Comparison of ENCODE assay signal across 11 cellular contexts in genomic region chr10:110522365-110522988, GRCh38. TPM values are rescaled to one million over a fixed set of nuclear protein-coding genes. Genes with fewer than 3 reads are reported as not detected.
DNase-seq lines count a peak whose midpoint lies in the region; ATAC-seq, FAIRE-seq and TF ChIP-seq lines count a peak whose summit lies in the region.
"Had no signal": no experiment of that assay in that cellular context is flagged by ENCODE, and none has a peak within 500 bp of the region (broad histone marks: within the 10 kb centered on the region; RNA-seq: fewer than 3 reads in every experiment).

No MANE protein-coding gene starts in this region.

- H3K27me3 ChIP-seq in HepG2 (ENCODE audit: control insufficient read depth in 1 of 2, insufficient read depth in 2 of 2, low read length in 2 of 2) (peaks cover 0 to 8% of the 10 kb centered on the region in 2 experiments; a peak in 3 of 5 replicates), trophoblast cell (ENCODE audit: insufficient read depth, low read length) (no peaks in the 10 kb centered on the region)
- H3K27me3 ChIP-seq: testis had no signal

- H2BK5ac ChIP-seq in trophoblast cell (ENCODE audit: low read depth, low read length, poor library complexity): no peak overlapping the region

- H3K9me3 ChIP-seq in HepG2 (ENCODE audit: low read length) (no peaks in the 10 kb centered on the region), trophoblast cell (ENCODE audit: insufficient read depth, low read depth, low read length) (no peaks in the 10 kb centered on the region)
- H3K9me3 ChIP-seq: testis had no signal

- H3K4me1 Mint-ChIP-seq in activated T-helper 17 cell treated with anti-CD3 and anti-CD28 coated beads, Interleukin-2, amount 50 U/mL, for 72 hours: peaks cover 46% of the 10 kb centered on the region

- 16% methylated on average over 4 of the region's 4 CpGs for WGBS in HepG2 (ENCODE audit: low lambda C conversion rate)
- no CpG with 5 or more reads among the region's 4 CpGs for WGBS in trophoblast cell (ENCODE audit: extremely low coverage, insufficient coverage, insufficient read length)

- no peak overlapping the region for H4K91ac ChIP-seq in trophoblast cell (ENCODE audit: low read depth, low read length)

- CTCF ChIA-PET in HepG2 (lab: Yijun Ruan, JAX; ENCODE audit: low intra/inter-chr PET ratio, low total read pairs): no interaction called here

- no peak overlapping the region for H3K14ac ChIP-seq in trophoblast cell (ENCODE audit: low read length)

- H3K27ac ChIP-seq in HepG2 (ENCODE audit: extremely low read length, insufficient read depth, low read length): no peak overlapping the region
- H3K27ac ChIP-seq in trophoblast cell (ENCODE audit: low read depth, low read length): no peak overlapping the region
- H3K27ac ChIP-seq: testis had no signal

- H3K9ac ChIP-seq in HepG2 (ENCODE audit: insufficient read depth, low read depth, low read length) (no peak overlapping the region), trophoblast cell (ENCODE audit: low read length) (no peak overlapping the region)

- intact Hi-C loops in HepG2 (cut with micrococcal nuclease; ENCODE audit: unreplicated experiment): no loop called here

- DNase-seq in GM12891 (ENCODE audit: insufficient read length, low spot score) (no peak), HT-29 (ENCODE audit: low spot score) (peak; percentile 36), HepG2 (ENCODE audit: low spot score) (peak; percentile 64), cerebellum (ENCODE audit: low spot score) (no peak), trophoblast cell (no peak), islet precursor cell (no peak), NCI-H187 treated with DMSO at 0.1 percent for 48 hours (lab: John Stamatoyannopoulos, UW) (no peak)
- DNase-seq: NCI-H1694 treated with DMSO at 0.1 percent for 48 hours, testis had no signal

- H3K79me1 ChIP-seq in trophoblast cell (ENCODE audit: low read length): no peaks in the 10 kb centered on the region

- H3K4me1 ChIP-seq in HepG2 (ENCODE audit: insufficient read depth, low read length) (peaks cover 38% of the 10 kb centered on the region), trophoblast cell (ENCODE audit: control insufficient read depth in 1 of 2, insufficient read depth in 2 of 2, low read length in 2 of 2) (peaks cover under 1 to 5% of the 10 kb centered on the region in 2 experiments)
- H3K4me1 ChIP-seq: testis had no signal

- no peak for TF ChIP-seq CTCF in HepG2 (CRISPR knock-in tag; IDR thresholded peaks at IDR 0.05)

- in situ Hi-C loops in HepG2 (cut with HindIII; ENCODE audit: extremely low pct_ligation_motif_present, low pct_unique_long_range_greater_than_20kb): no loop called here

- TF ChIP-seq EP300 in HepG2 (IDR thresholded peaks at IDR 0.05; ENCODE audit: low read depth in 2 of 2, low read length in 2 of 2) (peak in 1 of 2 experiments; percentile 5; a peak in 1 of 4 replicates), HepG2 (CRISPR knock-in tag; IDR thresholded peaks at IDR 0.05; ENCODE audit: borderline replicate concordance) (no peak)

- H3K4me3 Mint-ChIP-seq in activated T-helper 17 cell treated with anti-CD3 and anti-CD28 coated beads, Interleukin-2, amount 50 U/mL, for 72 hours: peak overlapping the region; percentile 30
- H3K4me3 Mint-ChIP-seq: GM23338 had no signal

- H3K9me3 Mint-ChIP-seq in activated T-helper 17 cell treated with anti-CD3 and anti-CD28 coated beads, Interleukin-2, amount 50 U/mL, for 72 hours: no peaks in the 10 kb centered on the region
- H3K9me3 Mint-ChIP-seq: GM23338 had no signal

- no peaks in the 10 kb centered on the region for H3K79me2 ChIP-seq in HepG2 (ENCODE audit: insufficient read depth, low read length)
- H3K79me2 ChIP-seq in trophoblast cell (ENCODE audit: control insufficient read depth, insufficient read depth, low read length, poor library complexity): no peaks in the 10 kb centered on the region

- POLR2A ChIA-PET in HepG2 (lab: Yijun Ruan, JAX): no interaction called here

- no peak overlapping the region for H2BK12ac ChIP-seq in trophoblast cell (ENCODE audit: low read length)

- H2BK120ac ChIP-seq in trophoblast cell (ENCODE audit: insufficient read depth, low read length, poor library complexity): no peak overlapping the region

- no peak for TF ChIP-seq RAD21 in HepG2 (CRISPR knock-in tag; IDR thresholded peaks at IDR 0.05)

- BruUV-seq in HepG2 (replicated peaks; lab: Mats Ljungman, UMichigan): no TSS peak

- H4K8ac ChIP-seq in trophoblast cell (ENCODE audit: low read depth, low read length): no peak overlapping the region

- peak overlapping the region; percentile 73 for H3K27ac Mint-ChIP-seq in activated T-helper 17 cell treated with anti-CD3 and anti-CD28 coated beads, Interleukin-2, amount 50 U/mL, for 72 hours
- H3K27ac Mint-ChIP-seq: GM23338 had no signal

- H3K23ac ChIP-seq in trophoblast cell (ENCODE audit: low read length): no peak overlapping the region

- no peak overlapping the region for H3K18ac ChIP-seq in trophoblast cell (ENCODE audit: low read length)

- H2AK5ac ChIP-seq in trophoblast cell (ENCODE audit: low read length): no peak overlapping the region

- H4K12ac ChIP-seq in trophoblast cell (ENCODE audit: low read depth, low read length): no peak overlapping the region

- peak; percentile 33 for FAIRE-seq in GM12891 (lab: Jason Lieb, UNC)
- FAIRE-seq in HepG2 (lab: Jason Lieb, UNC): no peak

- no peaks in the 10 kb centered on the region for H3K27me3 Mint-ChIP-seq in activated T-helper 17 cell treated with anti-CD3 and anti-CD28 coated beads, Interleukin-2, amount 50 U/mL, for 72 hours

- no peaks in the 10 kb centered on the region for H4K20me1 ChIP-seq in HepG2 (ENCODE audit: insufficient read depth, low read length)

- H3K36me3 ChIP-seq in HepG2 (replicated peaks in 1 of 2; ENCODE audit: control insufficient read depth in 1 of 2, insufficient read depth in 2 of 2, low read length in 2 of 2) (no peaks in the 10 kb centered on the region), trophoblast cell (ENCODE audit: control insufficient read depth in 1 of 2, insufficient read depth in 2 of 2, low read length in 2 of 2) (no peaks in the 10 kb centered on the region)

- H3K4ac ChIP-seq in trophoblast cell (ENCODE audit: low read depth, low read length): no peak overlapping the region

- H2AFZ ChIP-seq in HepG2 (ENCODE audit: low read length) (no peak overlapping the region), trophoblast cell (ENCODE audit: insufficient read depth, low read length, poor library complexity) (no peak overlapping the region)
- H2AFZ ChIP-seq: GM23338 had no signal

- TF ChIP-seq POLR2A in GM12891 (IDR thresholded peaks at IDR 0.05; ENCODE audit: low read depth, low read length) (no peak), HepG2 (IDR thresholded peaks at IDR 0.05; ENCODE audit: insufficient read depth in 1 of 2, low read depth in 2 of 2, low read length in 2 of 2) (no peak)

- ATAC-seq in activated T-helper 17 cell treated with anti-CD3 and anti-CD28 coated beads, Interleukin-2, amount 50 U/mL, for 72 hours (replicated peaks): peak; percentile 84
- peak; percentile 62 for ATAC-seq in HepG2
- ATAC-seq: GM23338 had no signal

- H3K4me3 ChIP-seq in HepG2 (replicated peaks in 1 of 3; ENCODE audit: insufficient read depth in 1 of 3, low read depth in 2 of 3, low read length in 3 of 3) (no peak overlapping the region), trophoblast cell (ENCODE audit: low read depth, low read length) (no peak overlapping the region)
- H3K4me3 ChIP-seq: GM23338, testis had no signal

- H3K4me2 ChIP-seq in HepG2 (ENCODE audit: low read depth, low read length): peak overlapping the region; percentile 37; the same call in 1 of the 2 replicates
- no peak overlapping the region for H3K4me2 ChIP-seq in trophoblast cell (ENCODE audit: low read length)
- H3K4me2 ChIP-seq: GM23338 had no signal

- peaks cover 54% of the 10 kb centered on the region for H3K36me3 Mint-ChIP-seq in activated T-helper 17 cell treated with anti-CD3 and anti-CD28 coated beads, Interleukin-2, amount 50 U/mL, for 72 hours (ENCODE audit: low read depth)

RNA-seq across cellular contexts. Expression of gene DUSP5, which starts 24.8 kb away (rescaled TPM):
- polyA plus RNA-seq in GM12891 (2012; ENCODE audit: low read depth, missing spikeins): 60.6 TPM
- total RNA-seq in HT-29 (2014; rRNA removed; shearing (Covaris generic)): 27.8 and 31.4 TPM in 2 replicates
- 100 to 1,000 TPM in 1 of 2 donors, 10 to 100 TPM in 1; 43.2 to 107 TPM for total RNA-seq in activated T-helper 17 cell treated with anti-CD3 and anti-CD28 coated beads, Interleukin-2, amount 50 U/mL, for 72 hours
- 1.4 and 1.5 TPM in 2 replicates for total RNA-seq in HepG2 (2016; rRNA removed; fragmentation: Illumina TruSeq; extraction: Trizol)
- total RNA-seq in HepG2 (2016; cell fraction: cytosol; rRNA removed; fragmentation: Illumina TruSeq; extraction: Trizol; ENCODE audit: low read depth): 0.35 and 0.71 TPM in 2 replicates
- total RNA-seq in HepG2 (2016; cell fraction: insoluble cytoplasmic fraction; rRNA removed; fragmentation: Illumina TruSeq; extraction: Trizol): 1.2 and 1.5 TPM in 2 replicates
- 1.7 and 2.0 TPM in 2 replicates for total RNA-seq in HepG2 (2016; cell fraction: membrane; rRNA removed; fragmentation: Illumina TruSeq; extraction: Trizol)
- 0.88 and 0.99 TPM in 2 replicates for total RNA-seq in HepG2 (2016; cell fraction: nucleus; rRNA removed; fragmentation: Illumina TruSeq; extraction: Trizol)
- polyA plus RNA-seq in HepG2 (2011; rRNA removed): 3.7 and 5.8 TPM in 2 replicates
- 6.6 and 7.0 TPM in 2 replicates for polyA plus RNA-seq in HepG2 (2011; cell fraction: cytosol; rRNA removed)
- 4.5 and 4.8 TPM in 2 replicates for polyA plus RNA-seq in HepG2 (2011; cell fraction: nucleus; rRNA removed)
- 2.3 and 5.4 TPM in 2 replicates for polyA plus RNA-seq in HepG2 (2012)
- 0.44 and 0.53 TPM in 2 replicates for polyA plus RNA-seq in HepG2 (2016; cell fraction: cytosol; fragmentation: Illumina TruSeq; extraction: Trizol; ENCODE audit: low read depth)
- polyA plus RNA-seq in HepG2 (2016; cell fraction: insoluble cytoplasmic fraction; fragmentation: Illumina TruSeq; extraction: Trizol; ENCODE audit: low read depth): 1.4 and 1.6 TPM in 2 replicates
- 1.2 and 1.7 TPM in 2 replicates for polyA plus RNA-seq in HepG2 (2016; cell fraction: membrane; fragmentation: Illumina TruSeq; extraction: Trizol; ENCODE audit: low read depth)
- polyA plus RNA-seq in HepG2 (2016; cell fraction: nucleus; fragmentation: Illumina TruSeq; extraction: Trizol; ENCODE audit: insufficient read depth, low read depth): 0.82 and 1.5 TPM in 2 replicates
- polyA minus RNA-seq in HepG2 (2011; rRNA and poly(A)+ RNA removed; ENCODE audit: low replicate concordance): 26.8 and 47.7 TPM in 2 replicates
- 12.5 and 15.5 TPM in 2 replicates for polyA minus RNA-seq in HepG2 (2011; cell fraction: cytosol; rRNA and poly(A)+ RNA removed)
- 4.5 and 6.5 TPM in 2 replicates for polyA minus RNA-seq in HepG2 (2011; cell fraction: nucleus; rRNA and poly(A)+ RNA removed)
- total RNA-seq in cerebellum: 7.4 TPM
- polyA plus RNA-seq in trophoblast cell (2013): 157 and 165 TPM in 2 replicates

RNA-seq across cellular contexts. Expression of gene SMC3, which starts 45.0 kb away (rescaled TPM):
- polyA plus RNA-seq in GM12891 (2012; ENCODE audit: low read depth, missing spikeins): 30.3 TPM
- total RNA-seq in HT-29 (2014; rRNA removed; shearing (Covaris generic)): 13.0 and 13.8 TPM in 2 replicates
- total RNA-seq in activated T-helper 17 cell treated with anti-CD3 and anti-CD28 coated beads, Interleukin-2, amount 50 U/mL, for 72 hours: 10 to 100 TPM; 74.0 to 77.3 TPM
- total RNA-seq in HepG2 (2016; rRNA removed; fragmentation: Illumina TruSeq; extraction: Trizol) (48.0 and 85.7 TPM in 2 replicates), cerebellum (41.3 TPM)
- 3.2 and 3.5 TPM in 2 replicates for total RNA-seq in HepG2 (2016; cell fraction: cytosol; rRNA removed; fragmentation: Illumina TruSeq; extraction: Trizol; ENCODE audit: low read depth)
- total RNA-seq in HepG2 (2016; cell fraction: insoluble cytoplasmic fraction; rRNA removed; fragmentation: Illumina TruSeq; extraction: Trizol): 46.4 and 83.6 TPM in 2 replicates
- 7.5 and 8.5 TPM in 2 replicates for total RNA-seq in HepG2 (2016; cell fraction: membrane; rRNA removed; fragmentation: Illumina TruSeq; extraction: Trizol)
- 37.1 and 40.3 TPM in 2 replicates for total RNA-seq in HepG2 (2016; cell fraction: nucleus; rRNA removed; fragmentation: Illumina TruSeq; extraction: Trizol)
- polyA plus RNA-seq in HepG2 (2011; rRNA removed): 7.6 and 11.7 TPM in 2 replicates
- 4.1 and 6.7 TPM in 2 replicates for polyA plus RNA-seq in HepG2 (2011; cell fraction: cytosol; rRNA removed)
- polyA plus RNA-seq in HepG2 (2011; cell fraction: nucleus; rRNA removed): 5.1 and 6.5 TPM in 2 replicates
- 27.9 and 52.1 TPM in 2 replicates for polyA plus RNA-seq in HepG2 (2012)
- 0.59 and 0.88 TPM in 2 replicates for polyA plus RNA-seq in HepG2 (2016; cell fraction: cytosol; fragmentation: Illumina TruSeq; extraction: Trizol; ENCODE audit: low read depth)
- 68.8 and 70.8 TPM in 2 replicates for polyA plus RNA-seq in HepG2 (2016; cell fraction: insoluble cytoplasmic fraction; fragmentation: Illumina TruSeq; extraction: Trizol; ENCODE audit: low read depth)
- 1.4 and 1.9 TPM in 2 replicates for polyA plus RNA-seq in HepG2 (2016; cell fraction: membrane; fragmentation: Illumina TruSeq; extraction: Trizol; ENCODE audit: low read depth)
- polyA plus RNA-seq in HepG2 (2016; cell fraction: nucleus; fragmentation: Illumina TruSeq; extraction: Trizol; ENCODE audit: insufficient read depth, low read depth): 43.2 and 43.3 TPM in 2 replicates
- 4.0 and 7.2 TPM in 2 replicates for polyA minus RNA-seq in HepG2 (2011; rRNA and poly(A)+ RNA removed; ENCODE audit: low replicate concordance)
- 14.2 and 14.6 TPM in 2 replicates for polyA minus RNA-seq in HepG2 (2011; cell fraction: cytosol; rRNA and poly(A)+ RNA removed)
- polyA minus RNA-seq in HepG2 (2011; cell fraction: nucleus; rRNA and poly(A)+ RNA removed): 16.0 and 18.0 TPM in 2 replicates
- 24.5 and 26.8 TPM in 2 replicates for polyA plus RNA-seq in trophoblast cell (2013)

Comparison
In these comparisons a context has a peak if more than half of its experiments do, and no peak if none do; other contexts are left out.
1. DNase-seq: peak in HT-29 (single experiment) and HepG2 (single experiment); none in GM12891 (single experiment), cerebellum (single experiment), trophoblast cell (0 of 2), islet precursor cell (single experiment) and NCI-H187 treated with DMSO at 0.1 percent for 48 hours (single experiment).